ENCODE assay signal across 18 cellular contexts in genomic region chr15:69080958-69081248, GRCh38.
DNase-seq lines count a peak whose midpoint lies in the region; ATAC-seq, FAIRE-seq and TF ChIP-seq lines count a peak whose summit lies in the region.
"Had no signal": no experiment of that assay in that cellular context is flagged by ENCODE, and none has a peak within 500 bp of the region (broad histone marks: within the 10 kb centered on the region; RNA-seq: fewer than 3 reads in every experiment).

No MANE protein-coding gene starts in this region.

- in situ Hi-C loops in IMR-90 (cut with MboI; ENCODE audit: low sequenced_read_pairs) = no loop called here

- no peaks in the 10 kb centered on the region for H3K9me3 Mint-ChIP-seq in osteocyte (ENCODE audit: unreplicated experiment)
- peaks cover 0 to 1% (median 0%) of the 10 kb centered on the region in 11 donors for H3K9me3 Mint-ChIP-seq in naive thymus-derived CD4-positive, alpha-beta T cell
- no peaks in the 10 kb centered on the region for H3K9me3 Mint-ChIP-seq in natural killer cell treated with Interleukin-12 subunit alpha and Interleukin-12 subunit beta and Interleukin-15 and Interleukin-18, amount 100 ng/mL, for 72 hours
- H3K9me3 Mint-ChIP-seq: CD8-positive, alpha-beta T cell; endodermal cell had no signal

- peak overlapping the region; percentile 85 for H2AFZ ChIP-seq in IMR-90 (replicated peaks; ENCODE audit: low read length, poor library complexity)
- peak overlapping the region; percentile 84 for H2AFZ ChIP-seq in endothelial cell of umbilical vein (ENCODE audit: low read depth, low read length)

- H3K27me3 ChIP-seq in A673 (replicated peaks; ENCODE audit: insufficient read depth, low read depth, low read length, poor library complexity) (no peaks in the 10 kb centered on the region), IMR-90 (ENCODE audit: control insufficient read depth, insufficient read depth, low read length) (peaks cover 11% of the 10 kb centered on the region), endothelial cell of umbilical vein (ENCODE audit: control insufficient read depth in 2 of 2, insufficient read depth in 2 of 2, low read length in 2 of 2) (no peaks in the 10 kb centered on the region), foreskin keratinocyte (peaks cover 20% of the 10 kb centered on the region)
- no peaks in the 10 kb centered on the region for H3K27me3 ChIP-seq in naive thymus-derived CD4-positive, alpha-beta T cell (ENCODE audit: control insufficient read depth in 2 of 2, insufficient read depth in 2 of 2, low read length in 2 of 2)
- H3K27me3 ChIP-seq: thyroid gland had no signal

- H3K9me1 ChIP-seq in IMR-90 (ENCODE audit: insufficient read depth, low read length) = peaks cover 6% of the 10 kb centered on the region; the same call in 1 of the 2 replicates
- H3K9me1 ChIP-seq in endothelial cell of umbilical vein (replicated peaks; ENCODE audit: control insufficient read depth, extremely low read depth, insufficient read depth, low read length) = no peaks in the 10 kb centered on the region

- H2BK15ac ChIP-seq in IMR-90 (ENCODE audit: low read depth, low read length) = no peak overlapping the region

- no peaks in the 10 kb centered on the region for H3K79me1 ChIP-seq in IMR-90 (ENCODE audit: low read depth in 1 of 2, low read length in 2 of 2)

- H3K4ac ChIP-seq in IMR-90 (ENCODE audit: low read depth, low read length) = no peak overlapping the region

- CTCF ChIA-PET in A673 (lab: Charles Lee) = no interaction called here
- CTCF ChIA-PET in IMR-90 (lab: Yijun Ruan, JAX) = interaction anchor here (1.4 kb wide), 1 partner anchor 314 kb away, joined by 3 read pairs; no protein-coding TSS in a partner anchor
- CTCF ChIA-PET in endothelial cell of umbilical vein (lab: Charles Lee) = interaction anchor here (0.9 to 2.5 kb wide), 14 partner anchors 8 to 186 kb away, joined by 3 to 18 read pairs (median 4); partner anchors contain the start of gene GLCE
- CTCF ChIA-PET in naive thymus-derived CD4-positive, alpha-beta T cell (lab: Charles Lee) = no interaction called here

- H3K27ac Mint-ChIP-seq in osteocyte (ENCODE audit: unreplicated experiment) = peak overlapping the region; percentile 21
- H3K27ac Mint-ChIP-seq in naive thymus-derived CD4-positive, alpha-beta T cell = no peak overlapping the region
- no peak overlapping the region for H3K27ac Mint-ChIP-seq in natural killer cell treated with Interleukin-12 subunit alpha and Interleukin-12 subunit beta and Interleukin-15 and Interleukin-18, amount 100 ng/mL, for 72 hours
- H3K27ac Mint-ChIP-seq: CD8-positive, alpha-beta T cell; endodermal cell had no signal

- FAIRE-seq in endothelial cell of umbilical vein (lab: Jason Lieb, UNC) = no peak
- FAIRE-seq: colon, kidney had no signal

- WGBS in IMR-90 (ENCODE audit: extremely low coverage in 2 of 2, insufficient read length in 1 of 2), 2 experiments = no CpG with 5 or more reads among the region's 2 CpGs

- BruUV-seq in A673 (replicated peaks; lab: Mats Ljungman, UMichigan) (no TSS peak), IMR-90 (replicated peaks; lab: Mats Ljungman, UMichigan) (no TSS peak), endothelial cell of umbilical vein (replicated peaks; lab: Mats Ljungman, UMichigan) (no TSS peak)

- no peak overlapping the region for H3K9ac ChIP-seq in IMR-90 (ENCODE audit: low read depth, low read length)
- peak overlapping the region; percentile 64 for H3K9ac ChIP-seq in endothelial cell of umbilical vein (replicated peaks; ENCODE audit: extremely low read depth, insufficient read depth, low read length)

- 0 out of 2 replicates have a peak overlapping the region, but pooled peaks have one; percentile 30 for H3K18ac ChIP-seq in IMR-90 (ENCODE audit: low read depth, low read length)

- H4K8ac ChIP-seq in IMR-90 (ENCODE audit: low read depth in 2 of 2, low read length in 2 of 2) = peak overlapping the region; percentile 3 to 37; a peak in 3 of 4 replicates

- no peaks in the 10 kb centered on the region for H3K36me3 ChIP-seq in A673 (ENCODE audit: insufficient read depth, low read length, poor library complexity, severe bottlenecking)
- no peaks in the 10 kb centered on the region for H3K36me3 ChIP-seq in IMR-90 (ENCODE audit: control insufficient read depth, insufficient read depth, low read length)
- H3K36me3 ChIP-seq in endothelial cell of umbilical vein (ENCODE audit: control insufficient read depth in 2 of 2, extremely low read depth in 1 of 2, insufficient read depth in 2 of 2, low read length in 2 of 2) = no peaks in the 10 kb centered on the region
- H3K36me3 ChIP-seq in naive thymus-derived CD4-positive, alpha-beta T cell (ENCODE audit: control insufficient read depth in 2 of 3, insufficient read depth in 3 of 3, low read length in 3 of 3) = no peaks in the 10 kb centered on the region
- H3K36me3 ChIP-seq: thyroid gland had no signal

- H4K20me1 ChIP-seq in IMR-90 (ENCODE audit: insufficient read depth, low read length) (no peaks in the 10 kb centered on the region), endothelial cell of umbilical vein (replicated peaks; ENCODE audit: control insufficient read depth, extremely low read depth, insufficient read depth, low read length) (no peaks in the 10 kb centered on the region)

- peak overlapping the region; percentile 46; the same call in 1 of the 2 replicates for H4K5ac ChIP-seq in IMR-90 (ENCODE audit: low read depth, low read length)

- no peak overlapping the region for H2BK120ac ChIP-seq in IMR-90 (ENCODE audit: low read depth, low read length)

- peaks cover 39% of the 10 kb centered on the region for H3K4me1 Mint-ChIP-seq in osteocyte (ENCODE audit: unreplicated experiment)
- peaks cover 0 to 4% (median 0%) of the 10 kb centered on the region in 7 donors for H3K4me1 Mint-ChIP-seq in naive thymus-derived CD4-positive, alpha-beta T cell
- H3K4me1 Mint-ChIP-seq in natural killer cell treated with Interleukin-12 subunit alpha and Interleukin-12 subunit beta and Interleukin-15 and Interleukin-18, amount 100 ng/mL, for 72 hours (ENCODE audit: low read depth in 2 of 2) = peaks cover 0 to 6% of the 10 kb centered on the region in 2 donors

- H3K4me2 ChIP-seq in IMR-90 (ENCODE audit: low read depth, low read length) (no peak overlapping the region), endothelial cell of umbilical vein (ENCODE audit: insufficient read depth, low read length) (peak overlapping the region; percentile 68)

- TF ChIP-seq POLR2A in IMR-90 (IDR thresholded peaks at IDR 0.05; ENCODE audit: low read depth, low read length) (no peak), endothelial cell of umbilical vein (IDR thresholded peaks at IDR 0.05; ENCODE audit: low read depth, low read length) (no peak)

- no peak overlapping the region for H2BK20ac ChIP-seq in IMR-90 (ENCODE audit: low read depth, low read length)

- no peak overlapping the region; the same call in 1 of the 2 replicates for H3K56ac ChIP-seq in IMR-90 (ENCODE audit: extremely low read depth, insufficient read depth, low read length)

- no peaks in the 10 kb centered on the region for H3K79me2 ChIP-seq in endothelial cell of umbilical vein (ENCODE audit: control insufficient read depth, insufficient read depth, low read length)

- H3K36me3 Mint-ChIP-seq in osteocyte (ENCODE audit: unreplicated experiment) = no peaks in the 10 kb centered on the region
- H3K36me3 Mint-ChIP-seq in naive thymus-derived CD4-positive, alpha-beta T cell = no peaks in the 10 kb centered on the region
- no peaks in the 10 kb centered on the region for H3K36me3 Mint-ChIP-seq in natural killer cell treated with Interleukin-12 subunit alpha and Interleukin-12 subunit beta and Interleukin-15 and Interleukin-18, amount 100 ng/mL, for 72 hours
- H3K36me3 Mint-ChIP-seq: CD8-positive, alpha-beta T cell had no signal

- no peaks in the 10 kb centered on the region for H3K27me3 Mint-ChIP-seq in osteocyte (ENCODE audit: unreplicated experiment)
- H3K27me3 Mint-ChIP-seq in naive thymus-derived CD4-positive, alpha-beta T cell = peaks cover 8 to 31% (median 21%) of the 10 kb centered on the region in 5 donors
- H3K27me3 Mint-ChIP-seq in natural killer cell treated with Interleukin-12 subunit alpha and Interleukin-12 subunit beta and Interleukin-15 and Interleukin-18, amount 100 ng/mL, for 72 hours = peaks cover 20 to 34% of the 10 kb centered on the region in 2 donors

- POLR2A ChIA-PET in A673 (lab: Charles Lee; ENCODE audit: low non-redundant PET) (no interaction called here), IMR-90 (lab: Charles Lee; ENCODE audit: unreplicated experiment) (no interaction called here), endothelial cell of umbilical vein (lab: Charles Lee) (interaction anchor here (0.7 to 2.0 kb wide), 3 partner anchors 74 to 85 kb away, joined by 3 to 12 read pairs (median 11); partner anchors contain the start of gene GLCE)
- POLR2A ChIA-PET in naive thymus-derived CD4-positive, alpha-beta T cell (lab: Charles Lee) = no interaction called here

- no peaks in the 10 kb centered on the region for H3K9me3 ChIP-seq in A673 (ENCODE audit: low read depth, low read length, poor library complexity, severe bottlenecking)
- no peaks in the 10 kb centered on the region for H3K9me3 ChIP-seq in IMR-90 (ENCODE audit: control insufficient read depth, insufficient read depth, low read length)
- H3K9me3 ChIP-seq in endothelial cell of umbilical vein (replicated peaks; ENCODE audit: control insufficient read depth, insufficient read depth, low read length) = no peaks in the 10 kb centered on the region
- no peaks in the 10 kb centered on the region for H3K9me3 ChIP-seq in naive thymus-derived CD4-positive, alpha-beta T cell (ENCODE audit: control insufficient read depth in 2 of 3, low read length in 3 of 3)
- H3K9me3 ChIP-seq: thyroid gland had no signal

- intact Hi-C loops in A673 (cut with micrococcal nuclease; ENCODE audit: unreplicated experiment) = loop anchor here (5.0 kb wide), 1 partner anchor 81 kb away; the partner anchor contains the start of gene GLCE
- intact Hi-C loops in IMR-90 (cut with micrococcal nuclease) = loop anchor here (5.0 kb wide), 1 partner anchor 46 kb away; no protein-coding TSS in a partner anchor
- intact Hi-C loops in endothelial cell of umbilical vein (cut with micrococcal nuclease) = loop anchor here (1.0 to 5.0 kb wide), 4 partner anchors 11 to 319 kb away; partner anchors contain the start of gene GLCE
- intact Hi-C loops in naive thymus-derived CD4-positive, alpha-beta T cell (cut with micrococcal nuclease) = no loop called here

- no peak overlapping the region for H3K4me3 Mint-ChIP-seq in osteocyte (ENCODE audit: unreplicated experiment)
- H3K4me3 Mint-ChIP-seq in naive thymus-derived CD4-positive, alpha-beta T cell = no peak overlapping the region
- H3K4me3 Mint-ChIP-seq in natural killer cell treated with Interleukin-12 subunit alpha and Interleukin-12 subunit beta and Interleukin-15 and Interleukin-18, amount 100 ng/mL, for 72 hours = no peak overlapping the region
- H3K4me3 Mint-ChIP-seq: CD8-positive, alpha-beta T cell; endodermal cell had no signal

- dilution Hi-C loops in IMR-90 (cut with HindIII; ENCODE audit: low sequenced_read_pairs, unreplicated experiment) = no loop called here
- dilution Hi-C loops in endothelial cell of umbilical vein (cut with MboI; ENCODE audit: extremely low pct_ligation_motif_present, low sequenced_read_pairs) = no loop called here

- H2AK5ac ChIP-seq in IMR-90 (ENCODE audit: low read depth, low read length) = no peak overlapping the region

- H3K14ac ChIP-seq in IMR-90 (replicated peaks; ENCODE audit: low read depth, low read length) = 0 out of 2 replicates have a peak overlapping the region, but pooled peaks have one; percentile 46

- TF ChIP-seq CTCF in A673 (conservative IDR thresholded peaks at IDR 0.05; ENCODE audit: low read depth, low read length) (no peak), IMR-90 (conservative IDR thresholded peaks at IDR 0.05; ENCODE audit: low read depth, low read length) (no peak), endothelial cell of umbilical vein (IDR thresholded peaks at IDR 0.05; ENCODE audit: extremely low read depth in 1 of 2, insufficient read depth in 1 of 2, low read depth in 1 of 2, low read length in 2 of 2) (no peak), osteocyte (IDR thresholded peaks at IDR 0.05) (no peak), foreskin keratinocyte (conservative IDR thresholded peaks at IDR 0.05) (no peak)

- peak overlapping the region; percentile 51 for H2AK9ac ChIP-seq in IMR-90 (replicated peaks; ENCODE audit: low read depth, low read length, poor library complexity)

- DNase-seq in A673 (ENCODE audit: low spot score) (no peak), IMR-90 (no peak), endothelial cell of umbilical vein (ENCODE audit: low read depth, low spot score) (no peak), osteocyte (ENCODE audit: extremely low spot score, unreplicated experiment) (no peak), foreskin keratinocyte (no peak)
- DNase-seq in naive thymus-derived CD4-positive, alpha-beta T cell = no peak
- DNase-seq in natural killer cell treated with Interleukin-12 subunit alpha and Interleukin-12 subunit beta and Interleukin-15 and Interleukin-18, amount 100 ng/mL, for 72 hours (ENCODE audit: low spot score) = no peak
- DNase-seq: activated naive CD4-positive, alpha-beta T cell treated with Interleukin-2 at 50 U/mL for 16 hours; CD8-positive, alpha-beta T cell; DMS79; MM.1S; NCI-H1694 treated with DMSO at 0.1 percent for 48 hours; stimulated activated CD4-positive, alpha-beta T cell treated with anti-CD3 and anti-CD28 coated beads, Interleukin-12 subunit alpha, Interleukin-12 subunit beta, amount 100 ng/mL, for 4 hours had no signal

- H3K27ac ChIP-seq in A673 (ENCODE audit: low read depth, low read length, poor library complexity, severe bottlenecking) = peak overlapping the region; percentile 93
- no peak overlapping the region for H3K27ac ChIP-seq in IMR-90 (ENCODE audit: insufficient read depth, low read length)
- H3K27ac ChIP-seq in endothelial cell of umbilical vein (ENCODE audit: insufficient read depth, low read depth, low read length) = peak overlapping the region; percentile 95
- no peak overlapping the region for H3K27ac ChIP-seq in foreskin keratinocyte
- no peak overlapping the region for H3K27ac ChIP-seq in naive thymus-derived CD4-positive, alpha-beta T cell (ENCODE audit: low read depth, low read length)

- peak overlapping the region; percentile 60; the same call in 1 of the 2 replicates for H3K23ac ChIP-seq in IMR-90 (ENCODE audit: low read depth, low read length)

- ATAC-seq in IMR-90 (ENCODE audit: low read depth) (no peak), foreskin keratinocyte (no peak), GM18517 (IDR thresholded peaks at IDR 0.05; ENCODE audit: unreplicated experiment) (no peak)
- ATAC-seq in naive thymus-derived CD4-positive, alpha-beta T cell = no peak
- no peak for ATAC-seq in natural killer cell treated with Interleukin-12 subunit alpha and Interleukin-12 subunit beta and Interleukin-15 and Interleukin-18, amount 100 ng/mL, for 72 hours
- ATAC-seq: CD8-positive, alpha-beta T cell had no signal

- H2BK5ac ChIP-seq in IMR-90 (ENCODE audit: low read depth, low read length, poor library complexity, severe bottlenecking) = no peak overlapping the region

- peak overlapping the region; percentile 53 for H3K4me3 ChIP-seq in A673 (ENCODE audit: low read depth, low read length, poor library complexity, severe bottlenecking)
- no peak overlapping the region for H3K4me3 ChIP-seq in IMR-90 (ENCODE audit: insufficient read depth, low read depth, low read length)
- no peak overlapping the region for H3K4me3 ChIP-seq in endothelial cell of umbilical vein (replicated peaks in 1 of 3; ENCODE audit: insufficient read depth in 1 of 3, low read depth in 1 of 3, low read length in 3 of 3)
- H3K4me3 ChIP-seq in naive thymus-derived CD4-positive, alpha-beta T cell (ENCODE audit: low read length) = no peak overlapping the region
- H3K4me3 ChIP-seq: thyroid gland had no signal

- H3K4me1 ChIP-seq in A673 (ENCODE audit: insufficient read depth, low read length, poor library complexity, severe bottlenecking) = peaks cover 62% of the 10 kb centered on the region
- H3K4me1 ChIP-seq in IMR-90 (ENCODE audit: control insufficient read depth, insufficient read depth, low read length) = peaks cover 9% of the 10 kb centered on the region
- H3K4me1 ChIP-seq in endothelial cell of umbilical vein (ENCODE audit: control insufficient read depth, extremely low read depth, insufficient read depth, low read length) = peaks cover 34% of the 10 kb centered on the region
- H3K4me1 ChIP-seq in foreskin keratinocyte = peaks cover 3% of the 10 kb centered on the region
- H3K4me1 ChIP-seq in naive thymus-derived CD4-positive, alpha-beta T cell (ENCODE audit: control insufficient read depth in 2 of 2, insufficient read depth in 2 of 2, low read length in 2 of 2) = no peaks in the 10 kb centered on the region

- no peak for TF ChIP-seq RAD21 in IMR-90 (IDR thresholded peaks at IDR 0.05; ENCODE audit: low read length)

- H4K91ac ChIP-seq in IMR-90 (ENCODE audit: insufficient read depth, low read depth, low read length) = 0 out of 2 replicates have a peak overlapping the region, but pooled peaks have one; percentile 6

Comparison
In these comparisons a context has a peak if more than half of its experiments do, and no peak if none do; other contexts are left out.
1. H3K27ac ChIP-seq: peak in A673 (single experiment) and endothelial cell of umbilical vein (single experiment); none in IMR-90 (single experiment), foreskin keratinocyte (single experiment) and naive thymus-derived CD4-positive, alpha-beta T cell (single experiment).
2. CTCF ChIA-PET loops: an anchor here in IMR-90 (1.4 kb wide) and endothelial cell of umbilical vein (0.9 to 2.5 kb wide); none called in A673 and naive thymus-derived CD4-positive, alpha-beta T cell.
3. intact Hi-C loops: an anchor here in A673 (5.0 kb wide), IMR-90 (5.0 kb wide) and endothelial cell of umbilical vein (1.0 to 5.0 kb wide); none called in naive thymus-derived CD4-positive, alpha-beta T cell.